29 cellular contexts compared by ENCODE assay signal in the genomic region with DNA sequence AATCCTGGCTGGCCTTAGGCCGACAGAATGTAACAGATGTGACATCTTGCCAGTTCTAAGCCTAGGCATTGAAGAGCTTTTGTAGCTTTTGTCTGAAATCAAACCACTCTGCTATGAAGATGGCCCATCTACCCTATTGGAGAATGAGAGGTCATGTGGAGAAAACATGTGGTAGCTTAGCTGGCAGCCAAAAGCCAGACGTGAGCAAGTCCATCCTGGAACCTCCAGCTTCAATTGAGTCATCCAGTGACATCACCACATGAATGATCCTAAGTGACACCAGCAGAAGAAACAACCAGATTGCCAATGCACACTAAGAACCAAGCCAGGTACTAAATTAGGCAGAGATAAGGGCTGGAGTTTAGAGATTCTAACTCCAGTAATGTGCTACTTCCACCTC.
DNase-seq lines count a peak whose midpoint lies in the region; ATAC-seq and TF ChIP-seq lines count a peak whose summit lies in the region.
"Had no signal": no experiment of that assay in that cellular context is flagged by ENCODE, and none has a peak within 500 bp of the region (broad histone marks: within the 10 kb centered on the region; RNA-seq: fewer than 3 reads in every experiment).

No MANE protein-coding gene starts in this region.

- no peak overlapping the region for H3K27ac Mint-ChIP-seq in GM23338
- no peak overlapping the region for H3K27ac Mint-ChIP-seq in stimulated activated memory B cell treated with anti-CD40 and anti-IgM and Interleukin-4, amounts not matched to agents 10 μg/mL and 1 μg/mL and 100 μg/mL, for 72 hours
- H3K27ac Mint-ChIP-seq: activated naive CD4-positive, alpha-beta T cell treated with anti-CD3 and anti-CD28 coated beads, Interleukin-2, amount 50 U/mL, for 72 hours; immature natural killer cell; stimulated activated naive CD8-positive, alpha-beta T cell treated with anti-CD3 and anti-CD28 coated beads, Interleukin-15, Interleukin-2, amounts not matched to agents 100 ng/mL and 50 ng/mL, for 24 hours had no signal

- H3K4ac ChIP-seq in mesendoderm (ENCODE audit: low read depth, low read length), result no peak overlapping the region

- H2BK120ac ChIP-seq in mesendoderm (ENCODE audit: low read depth, low read length), result no peak overlapping the region

- H3K4me2 ChIP-seq in GM23338, result no peak overlapping the region
- no peak overlapping the region for H3K4me2 ChIP-seq in mammary epithelial cell (ENCODE audit: insufficient read depth, low read depth, low read length)
- H3K4me2 ChIP-seq in mesendoderm (ENCODE audit: low read length), result no peak overlapping the region
- H3K4me2 ChIP-seq: BLaER1 treated with 17β-estradiol and CSF1 and Interleukin-3, amounts not matched to agents 10 nM and 100 nM; smooth muscle cell had no signal

- ATAC-seq in GM23338 (no peak), HG03139 (IDR thresholded peaks at IDR 0.05; ENCODE audit: unreplicated experiment) (no peak)
- no peak for ATAC-seq in stimulated activated memory B cell treated with anti-CD40 and anti-IgM and Interleukin-4, amounts not matched to agents 10 μg/mL and 1 μg/mL and 100 μg/mL, for 72 hours
- ATAC-seq: activated naive CD4-positive, alpha-beta T cell treated with anti-CD3 and anti-CD28 coated beads, Interleukin-2, amount 50 U/mL, for 72 hours; HCT116; left lobe of liver had no signal

- no peak overlapping the region for H3K18ac ChIP-seq in mesendoderm (ENCODE audit: low read length)

- H3K9me2 ChIP-seq in GM23338 (ENCODE audit: insufficient read depth), result no peaks in the 10 kb centered on the region

- H3K4me3 ChIP-seq in GM23338 (no peak overlapping the region), MG63 (no peak overlapping the region), mammary epithelial cell (replicated peaks in 1 of 3; ENCODE audit: insufficient read depth in 1 of 3, low read depth in 2 of 3, low read length in 3 of 3) (no peak overlapping the region), mesendoderm (ENCODE audit: low read length) (no peak overlapping the region)
- H3K4me3 ChIP-seq: BLaER1 treated with 17β-estradiol and CSF1 and Interleukin-3, amounts not matched to agents 10 nM and 100 nM; smooth muscle cell; vagina had no signal

- H3K36me3 ChIP-seq in GM23338 (ENCODE audit: insufficient read depth) (no peaks in the 10 kb centered on the region), MG63 (no peaks in the 10 kb centered on the region), mammary epithelial cell (ENCODE audit: insufficient read depth, low read length) (no peaks in the 10 kb centered on the region), mesendoderm (ENCODE audit: control insufficient read depth, insufficient read depth, low read length) (no peaks in the 10 kb centered on the region)
- H3K36me3 ChIP-seq: BLaER1 treated with 17β-estradiol and CSF1 and Interleukin-3, amounts not matched to agents 10 nM and 100 nM; vagina had no signal

- H2AFZ ChIP-seq in GM23338 (peak overlapping the region; percentile 23; the same call in 1 of the 2 replicates), mammary epithelial cell (ENCODE audit: low read depth, low read length) (no peak overlapping the region)
- H2AFZ ChIP-seq: parathyroid adenoma had no signal

- no peak overlapping the region for H3K27ac ChIP-seq in GM23338 (ENCODE audit: low read depth)
- H3K27ac ChIP-seq in mammary epithelial cell (ENCODE audit: insufficient read depth, low read depth, low read length), result no peak overlapping the region
- H3K27ac ChIP-seq in mesendoderm (ENCODE audit: low read depth, low read length), result no peak overlapping the region
- H3K27ac ChIP-seq: BLaER1 treated with 17β-estradiol and CSF1 and Interleukin-3, amounts not matched to agents 10 nM and 100 nM; parathyroid adenoma; vagina had no signal

- no peak overlapping the region for H2BK5ac ChIP-seq in mesendoderm (ENCODE audit: low read length)

- H3F3A ChIP-seq in GM23338 (replicated peaks; ENCODE audit: low read depth), result no peaks in the 10 kb centered on the region

- H4K5ac ChIP-seq in mesendoderm (ENCODE audit: low read length), result no peak overlapping the region

- H3K27me3 ChIP-seq in GM23338 (ENCODE audit: insufficient read depth) (no peaks in the 10 kb centered on the region), MG63 (no peaks in the 10 kb centered on the region), mammary epithelial cell (ENCODE audit: insufficient read depth, low read length) (no peaks in the 10 kb centered on the region), mesendoderm (ENCODE audit: insufficient read depth, low read length, poor library complexity) (no peaks in the 10 kb centered on the region)
- H3K27me3 ChIP-seq: BLaER1 treated with 17β-estradiol and CSF1 and Interleukin-3, amounts not matched to agents 10 nM and 100 nM; vagina had no signal

- no peaks in the 10 kb centered on the region for H4K20me1 ChIP-seq in GM23338 (replicated peaks; ENCODE audit: insufficient read depth)
- H4K20me1 ChIP-seq in mammary epithelial cell (ENCODE audit: insufficient read depth, low read length), result no peaks in the 10 kb centered on the region
- H4K20me1 ChIP-seq: BLaER1 treated with 17β-estradiol and CSF1 and Interleukin-3, amounts not matched to agents 10 nM and 100 nM had no signal

- 22% methylated on average over 2 of the region's 2 CpGs for WGBS in mammary epithelial cell (ENCODE audit: low coverage, missing lambda C conversion rate)
- no CpG with 5 or more reads among the region's 2 CpGs for WGBS in mesendoderm (ENCODE audit: extremely low coverage, insufficient coverage, low lambda C conversion rate)

- H3K9me3 ChIP-seq in MG63 (0 out of 2 replicates have a peak, but pooled peaks cover 3% of the 10 kb centered on the region), mammary epithelial cell (replicated peaks; ENCODE audit: insufficient read depth, low read length) (no peaks in the 10 kb centered on the region)
- H3K9me3 ChIP-seq: vagina had no signal

- H3K4me1 ChIP-seq in GM23338 (ENCODE audit: insufficient read depth) (no peaks in the 10 kb centered on the region), mammary epithelial cell (ENCODE audit: insufficient read depth, low read length) (no peaks in the 10 kb centered on the region), mesendoderm (ENCODE audit: control insufficient read depth, low read depth, low read length) (no peaks in the 10 kb centered on the region)
- H3K4me1 ChIP-seq: BLaER1 treated with 17β-estradiol and CSF1 and Interleukin-3, amounts not matched to agents 10 nM and 100 nM; parathyroid adenoma; vagina had no signal

- H3K79me1 ChIP-seq in mesendoderm (ENCODE audit: low read length), result no peaks in the 10 kb centered on the region

- CTCF ChIA-PET in mammary epithelial cell (lab: Charles Lee; ENCODE audit: low non-redundant PET), result no interaction called here

- no peak overlapping the region for H2AK5ac ChIP-seq in mesendoderm (ENCODE audit: low read length)

- no peak overlapping the region for H3K56ac ChIP-seq in mesendoderm (ENCODE audit: low read length)

- dilution Hi-C loops in mammary epithelial cell (cut with HindIII; ENCODE audit: low sequenced_read_pairs), result no loop called here

- H3K4me1 Mint-ChIP-seq in GM23338, result no peaks in the 10 kb centered on the region
- H3K4me1 Mint-ChIP-seq in stimulated activated memory B cell treated with anti-CD40 and anti-IgM and Interleukin-4, amounts not matched to agents 10 μg/mL and 1 μg/mL and 100 μg/mL, for 72 hours, result no peaks in the 10 kb centered on the region
- H3K4me1 Mint-ChIP-seq: immature natural killer cell, neural crest cell had no signal

- in situ Hi-C loops in mammary epithelial cell (cut with MboI; ENCODE audit: low sequenced_read_pairs in 2 of 2), result no loop called here

- H3K23ac ChIP-seq in mesendoderm (ENCODE audit: low read length), result no peak overlapping the region

- BruUV-seq in mammary epithelial cell (replicated peaks; lab: Mats Ljungman, UMichigan), result no TSS peak

- DNase-seq in GM23338 (ENCODE audit: low spot score), result no peak
- DNase-seq in MG63, result peak; percentile 26
- peak; percentile 3 for DNase-seq in mammary epithelial cell
- peak; percentile 20 for DNase-seq in mesendoderm
- DNase-seq in NCI-H345 treated with DMSO at 0.1 percent for 48 hours (lab: John Stamatoyannopoulos, UW; ENCODE audit: unreplicated experiment), result no peak
- DNase-seq: activated CD4-positive, alpha-beta T cell treated with anti-CD3 and anti-CD28 coated beads for 48 hours; amygdala; DMS53; GDM1; immature natural killer cell; KBM-7; NCI-H1417; NCI-H2029; NCI-H69; retina; stimulated activated CD4-positive, alpha-beta T cell treated with anti-CD3 and anti-CD28 coated beads, Interleukin-1b, Interleukin-23, amount 100 ng/mL, for 48 hours; SW 1271; T-helper 9 cell had no signal

- intact Hi-C loops in mammary epithelial cell (cut with micrococcal nuclease), result no loop called here

- H4K8ac ChIP-seq in mesendoderm (ENCODE audit: low read depth, low read length), result no peak overlapping the region

- peaks cover 5% of the 10 kb centered on the region; the same call in 2 of the 3 replicates for H3K9me3 Mint-ChIP-seq in GM23338
- peaks cover 2% of the 10 kb centered on the region for H3K9me3 Mint-ChIP-seq in stimulated activated memory B cell treated with anti-CD40 and anti-IgM and Interleukin-4, amounts not matched to agents 10 μg/mL and 1 μg/mL and 100 μg/mL, for 72 hours

- H3K4me3 Mint-ChIP-seq in GM23338, result no peak overlapping the region
- no peak overlapping the region for H3K4me3 Mint-ChIP-seq in stimulated activated memory B cell treated with anti-CD40 and anti-IgM and Interleukin-4, amounts not matched to agents 10 μg/mL and 1 μg/mL and 100 μg/mL, for 72 hours
- H3K4me3 Mint-ChIP-seq: immature natural killer cell; neural crest cell; stimulated activated naive CD8-positive, alpha-beta T cell treated with anti-CD3 and anti-CD28 coated beads, Interleukin-15, Interleukin-2, amounts not matched to agents 100 ng/mL and 50 ng/mL, for 24 hours had no signal

- no peak for TF ChIP-seq CTCF in GM23338 (conservative IDR thresholded peaks at IDR 0.05; ENCODE audit: low read depth in 2 of 2)
- TF ChIP-seq CTCF in mammary epithelial cell (conservative IDR thresholded peaks at IDR 0.05 in 1 of 2, IDR thresholded peaks at IDR 0.05 in 1 of 2; ENCODE audit: extremely low read depth in 1 of 2, insufficient read depth in 1 of 2, low read depth in 1 of 2, low read length in 2 of 2), result no peak

- no peak overlapping the region for H2BK15ac ChIP-seq in mesendoderm (replicated peaks; ENCODE audit: low read depth)

- H3K36me3 Mint-ChIP-seq in GM23338 (ENCODE audit: low read depth), result no peaks in the 10 kb centered on the region
- no peaks in the 10 kb centered on the region for H3K36me3 Mint-ChIP-seq in stimulated activated memory B cell treated with anti-CD40 and anti-IgM and Interleukin-4, amounts not matched to agents 10 μg/mL and 1 μg/mL and 100 μg/mL, for 72 hours

- H3K79me2 ChIP-seq in GM23338 (replicated peaks; ENCODE audit: insufficient read depth), result no peaks in the 10 kb centered on the region
- no peaks in the 10 kb centered on the region for H3K79me2 ChIP-seq in mammary epithelial cell (ENCODE audit: insufficient read depth, low read length)
- H3K79me2 ChIP-seq in mesendoderm (ENCODE audit: control insufficient read depth, insufficient read depth, low read length), result no peaks in the 10 kb centered on the region
- H3K79me2 ChIP-seq: parathyroid adenoma had no signal

- H3K9ac ChIP-seq in mammary epithelial cell (ENCODE audit: insufficient read depth, low read length), result no peak overlapping the region
- no peak overlapping the region for H3K9ac ChIP-seq in mesendoderm (ENCODE audit: low read length)
- H3K9ac ChIP-seq: BLaER1 treated with 17β-estradiol and CSF1 and Interleukin-3, amounts not matched to agents 10 nM and 100 nM; parathyroid adenoma had no signal

- no peaks in the 10 kb centered on the region for H3K27me3 Mint-ChIP-seq in GM23338 (ENCODE audit: insufficient read depth, low read depth, poor library complexity)
- no peaks in the 10 kb centered on the region for H3K27me3 Mint-ChIP-seq in stimulated activated memory B cell treated with anti-CD40 and anti-IgM and Interleukin-4, amounts not matched to agents 10 μg/mL and 1 μg/mL and 100 μg/mL, for 72 hours
- H3K27me3 Mint-ChIP-seq: stimulated activated naive CD8-positive, alpha-beta T cell treated with anti-CD3 and anti-CD28 coated beads, Interleukin-15, Interleukin-2, amounts not matched to agents 100 ng/mL and 50 ng/mL, for 24 hours had no signal

Comparison
In these comparisons a context has a peak if more than half of its experiments do, and no peak if none do; other contexts are left out.
1. DNase-seq: peak in MG63 (single experiment), mammary epithelial cell (single experiment) and mesendoderm (single experiment); none in GM23338 (single experiment) and NCI-H345 treated with DMSO at 0.1 percent for 48 hours (single experiment).